Comparison of ENCODE assay signal across 8 cellular contexts in genomic region chr3:129428020-129428381, GRCh38. TPM values are rescaled to one million over a fixed set of nuclear protein-coding genes. Genes with fewer than 3 reads are reported as not detected.
DNase-seq lines count a peak whose midpoint lies in the region; ATAC-seq, FAIRE-seq and TF ChIP-seq lines count a peak whose summit lies in the region.

No MANE protein-coding gene starts in this region.

- peak overlapping the region; percentile 59 for H3K4me3 Mint-ChIP-seq in activated CD4-positive, alpha-beta memory T cell treated with anti-CD3 and anti-CD28 coated beads for 36 hours

- in situ Hi-C loops in GM23248 (cut with MboI) (no loop called here), gastrocnemius medialis (cut with MboI; ENCODE audit: low sequenced_read_pairs in 4 of 4) (no loop called here)

- H3K36me3 ChIP-seq in GM23248 (ENCODE audit: low read depth) (peaks cover 17% of the 10 kb centered on the region), right atrium auricular region (peaks cover 27% of the 10 kb centered on the region), gastrocnemius medialis (peaks cover 0 to 27% of the 10 kb centered on the region in 2 donors)

- no peaks in the 10 kb centered on the region for H3K79me2 ChIP-seq in GM23248 (ENCODE audit: insufficient read depth)

- TF ChIP-seq POLR2A in gastrocnemius medialis (IDR thresholded peaks at IDR 0.05), result no peak

- H3K9me2 ChIP-seq in GM23248 (ENCODE audit: insufficient read depth), result no peaks in the 10 kb centered on the region

- H3K9me3 Mint-ChIP-seq in activated CD4-positive, alpha-beta memory T cell treated with anti-CD3 and anti-CD28 coated beads for 36 hours, result no peaks in the 10 kb centered on the region

- WGBS in GM23248 (ENCODE audit: low coverage in 1 of 2, low lambda C conversion rate in 2 of 2, missing lambda C conversion rate in 2 of 2), 2 experiments, result 6 to 10% methylated on average over 8 of the region's 8 CpGs

- FAIRE-seq in D721Med (lab: Jason Lieb, UNC), result no peak

- no peaks in the 10 kb centered on the region for H3K27me3 Mint-ChIP-seq in activated CD4-positive, alpha-beta memory T cell treated with anti-CD3 and anti-CD28 coated beads for 36 hours

- H3K9ac ChIP-seq in GM23248, result peak overlapping the region; percentile 57

- POLR2A ChIA-PET in activated CD4-positive, alpha-beta memory T cell treated with anti-CD3 and anti-CD28 coated beads for 36 hours (lab: Charles Lee), result interaction anchor here (4.1 kb wide), 1 partner anchor 12 kb away, joined by 30 read pairs; the partner anchor contains the start of genes IFT122 and MBD4

- TF ChIP-seq CTCF in right atrium auricular region (IDR thresholded peaks at IDR 0.05) (no peak), gastrocnemius medialis (IDR thresholded peaks at IDR 0.05 in 4 of 5, conservative IDR thresholded peaks at IDR 0.05 in 1 of 5) (no peak), D721Med (IDR thresholded peaks at IDR 0.05; ENCODE audit: insufficient read depth, missing control alignments) (no peak)

- peaks cover 16% of the 10 kb centered on the region for H3K36me3 Mint-ChIP-seq in activated CD4-positive, alpha-beta memory T cell treated with anti-CD3 and anti-CD28 coated beads for 36 hours

- H3K4me1 ChIP-seq in GM23248 (ENCODE audit: insufficient read depth) (no peaks in the 10 kb centered on the region), right atrium auricular region (peaks cover 0 to 15% of the 10 kb centered on the region in 2 donors), gastrocnemius medialis (peaks cover 7 to 11% of the 10 kb centered on the region in 2 donors)

- peak overlapping the region; percentile 93 for H3K4me2 ChIP-seq in GM23248 (ENCODE audit: unreplicated experiment)

- H3K9me3 ChIP-seq in GM23248 (ENCODE audit: low read depth), result no peaks in the 10 kb centered on the region
- no peaks in the 10 kb centered on the region for H3K9me3 ChIP-seq in right atrium auricular region
- H3K9me3 ChIP-seq in gastrocnemius medialis, result no peaks in the 10 kb centered on the region

- H3K27me3 ChIP-seq in GM23248 (replicated peaks; ENCODE audit: insufficient read depth), result no peaks in the 10 kb centered on the region
- no peaks in the 10 kb centered on the region for H3K27me3 ChIP-seq in right atrium auricular region
- H3K27me3 ChIP-seq in gastrocnemius medialis, result no peaks in the 10 kb centered on the region

- no peak overlapping the region for H3K27ac ChIP-seq in GM23248
- no peak overlapping the region for H3K27ac ChIP-seq in right atrium auricular region
- no peak overlapping the region for H3K27ac ChIP-seq in gastrocnemius medialis

- no peak for ATAC-seq in gastrocnemius medialis
- ATAC-seq in GM21529 (IDR thresholded peaks at IDR 0.05; ENCODE audit: unreplicated experiment), result no peak

- no peak for DNase-seq in GM23248
- no peak for DNase-seq in activated CD4-positive, alpha-beta memory T cell treated with anti-CD3 and anti-CD28 coated beads for 36 hours
- no peak for DNase-seq in right atrium auricular region (ENCODE audit: low spot score)
- no peak for DNase-seq in gastrocnemius medialis
- no peak for DNase-seq in NCI-H1417 (lab: John Stamatoyannopoulos, UW)
- no peak for DNase-seq in D721Med (ENCODE audit: insufficient read length, low spot score)
- no peak for DNase-seq in RKO (ENCODE audit: low spot score)

- intact Hi-C loops in activated CD4-positive, alpha-beta memory T cell treated with anti-CD3 and anti-CD28 coated beads for 36 hours (cut with micrococcal nuclease), result loop anchor here (1.0 kb wide), 2 partner anchors 12 to 29 kb away; partner anchors contain the start of gene IFT122
- intact Hi-C loops in gastrocnemius medialis (cut with DNase I; ENCODE audit: low total_unique reads), result loop anchor here (1.0 to 2.0 kb wide), 2 partner anchors 11 to 29 kb away; partner anchors contain the start of gene MBD4

- H3K4me3 ChIP-seq in GM23248 (peak overlapping the region; percentile 82), right atrium auricular region (peak overlapping the region; percentile 36 to 50), gastrocnemius medialis (peak overlapping the region; percentile 44 to 76 (median 66))

- peak overlapping the region; percentile 84 for H2AFZ ChIP-seq in GM23248

- H3K4me1 Mint-ChIP-seq in activated CD4-positive, alpha-beta memory T cell treated with anti-CD3 and anti-CD28 coated beads for 36 hours (ENCODE audit: low read depth), result peaks cover 38% of the 10 kb centered on the region

- H3K27ac Mint-ChIP-seq in activated CD4-positive, alpha-beta memory T cell treated with anti-CD3 and anti-CD28 coated beads for 36 hours, result no peak overlapping the region

- CTCF ChIA-PET in activated CD4-positive, alpha-beta memory T cell treated with anti-CD3 and anti-CD28 coated beads for 36 hours (lab: Charles Lee), result interaction anchor here (1.2 to 1.4 kb wide), 2 partner anchors 12 to 28 kb away, joined by 3 to 4 read pairs; partner anchors contain the start of genes IFT122 and MBD4

- H4K20me1 ChIP-seq in GM23248 (ENCODE audit: insufficient read depth), result no peaks in the 10 kb centered on the region

- H3F3A ChIP-seq in GM23248 (ENCODE audit: insufficient read depth), result peaks cover 28% of the 10 kb centered on the region

RNA-seq across cellular contexts. Expression of gene EFCAB12, which starts 0.4 kb away (rescaled TPM):
- total RNA-seq in GM23248 (2014; rRNA removed; shearing (Covaris generic)), result not detected in 2 replicates
- not detected in 2 replicates for polyA plus RNA-seq in GM23248 (2016; fragmentation: Nextera tagmentation; extraction: Ambion mirVana)
- under 1 TPM; 0.31 to 0.45 TPM for total RNA-seq in activated CD4-positive, alpha-beta memory T cell treated with anti-CD3 and anti-CD28 coated beads for 36 hours
- total RNA-seq in right atrium auricular region, result under 1 TPM in 1 of 2 donors, not detected in 1; 0.28 TPM
- total RNA-seq in gastrocnemius medialis, result not detected

RNA-seq across cellular contexts. Expression of gene MBD4, which starts 11.7 kb away (rescaled TPM):
- 27.2 and 49.8 TPM in 2 replicates for total RNA-seq in GM23248 (2014; rRNA removed; shearing (Covaris generic))
- polyA plus RNA-seq in GM23248 (2016; fragmentation: Nextera tagmentation; extraction: Ambion mirVana), result 36.2 and 36.8 TPM in 2 replicates
- total RNA-seq in activated CD4-positive, alpha-beta memory T cell treated with anti-CD3 and anti-CD28 coated beads for 36 hours, result 10 to 100 TPM; 50.5 to 53.7 TPM
- total RNA-seq in right atrium auricular region (10 to 100 TPM; 17.8 to 26.4 TPM), gastrocnemius medialis (10 to 100 TPM; 15.4 to 18.1 (median 16.4) TPM)

RNA-seq across cellular contexts. Expression of gene IFT122, which starts 12.0 kb away (rescaled TPM):
- total RNA-seq in GM23248 (2014; rRNA removed; shearing (Covaris generic)), result 16.3 and 25.4 TPM in 2 replicates
- polyA plus RNA-seq in GM23248 (2016; fragmentation: Nextera tagmentation; extraction: Ambion mirVana), result 13.5 and 16.1 TPM in 2 replicates
- total RNA-seq in activated CD4-positive, alpha-beta memory T cell treated with anti-CD3 and anti-CD28 coated beads for 36 hours, result 10 to 100 TPM; 21.5 to 25.5 TPM
- total RNA-seq in right atrium auricular region (10 to 100 TPM; 18.5 to 36.9 TPM), gastrocnemius medialis (10 to 100 TPM in 1 of 4 donors, 1 to 10 TPM in 3; 4.6 to 16.4 (median 5.9) TPM)
